8 cellular contexts compared by ENCODE assay signal in the genomic region with DNA sequence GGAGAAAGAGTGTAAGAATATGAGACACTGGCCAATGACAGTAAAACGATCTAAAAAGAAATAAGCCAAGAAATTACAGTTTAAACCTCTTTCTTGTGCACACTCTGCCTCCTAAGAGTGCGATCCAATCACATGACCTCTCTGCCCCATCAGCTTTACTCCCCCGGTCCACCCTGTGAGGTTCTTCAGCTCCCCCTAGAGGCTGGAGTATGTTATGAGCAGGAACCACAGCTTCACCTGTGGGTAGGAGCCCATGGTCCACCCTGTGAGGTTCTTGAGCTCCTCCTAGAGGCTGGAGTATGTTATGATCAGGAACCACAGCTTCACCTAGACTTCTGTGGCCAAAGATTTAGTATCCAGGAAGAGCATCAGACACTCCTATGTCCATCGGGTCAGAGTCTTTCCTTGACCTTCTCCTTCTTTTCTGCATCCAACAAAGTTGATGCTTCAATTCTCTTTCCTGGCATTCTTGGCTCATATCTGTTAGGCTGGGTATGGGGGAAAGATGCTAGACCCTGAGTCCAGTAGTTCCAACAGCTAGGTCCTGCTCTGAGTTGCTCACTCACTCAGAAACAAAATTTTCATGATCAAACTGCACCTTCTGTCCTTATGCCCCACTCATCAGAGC.
A peak's percentile ranks its signal among the peaks of the same experiment; 100 is the strongest.
DNase-seq lines count a peak whose midpoint lies in the region; ATAC-seq lines count a peak whose summit lies in the region.

No MANE protein-coding gene starts in this region.

- DNase-seq in activated CD4-positive, alpha-beta T cell treated with anti-CD3 and anti-CD28 coated beads for 36 hours, result peak; percentile 80
- no peak for DNase-seq in activated CD4-positive, alpha-beta T cell treated with anti-CD3 and anti-CD28 coated beads for 1 hour
- DNase-seq in GOT3 (lab: John Stamatoyannopoulos, UW), result peak; percentile 19
- DNase-seq in KBM-7, result peak; percentile 96
- DNase-seq in NOMO-1 treated with dmso at 0.1 percent for 144 hours (lab: John Stamatoyannopoulos, UW; ENCODE audit: unreplicated experiment), result peak; percentile 79
- peak; percentile 44 for DNase-seq in activated naive CD8-positive, alpha-beta T cell treated with anti-CD3 and anti-CD28 coated beads for 36 hours
- DNase-seq in hepatic stellate cell (ENCODE audit: low spot score), result peak; percentile 59
- peak; percentile 8 for DNase-seq in stimulated activated CD4-positive, alpha-beta T cell treated with anti-CD3 and anti-CD28 coated beads, Interleukin-12 subunit alpha, Interleukin-12 subunit beta, amount 100 ng/mL, for 4 hours

- intact Hi-C loops in activated CD4-positive, alpha-beta T cell treated with anti-CD3 and anti-CD28 coated beads for 36 hours (cut with DNase I, micrococcal nuclease), result loop anchor here (1.0 to 5.0 kb wide), 3 partner anchors 215 to 259 kb away; no protein-coding TSS in a partner anchor

- H3K9me3 Mint-ChIP-seq in activated CD4-positive, alpha-beta T cell treated with anti-CD3 and anti-CD28 coated beads for 36 hours (ENCODE audit: low read depth), result no peaks in the 10 kb centered on the region
- H3K9me3 Mint-ChIP-seq in activated naive CD8-positive, alpha-beta T cell treated with anti-CD3 and anti-CD28 coated beads for 36 hours, result no peaks in the 10 kb centered on the region

- peak; percentile 100 for ATAC-seq in activated CD4-positive, alpha-beta T cell treated with anti-CD3 and anti-CD28 coated beads for 36 hours

- CTCF ChIA-PET in activated CD4-positive, alpha-beta T cell treated with anti-CD3 and anti-CD28 coated beads for 36 hours (lab: Charles Lee), result interaction anchor here (0.6 to 9.1 kb wide), 32 partner anchors 10 to 578 kb away, joined by 3 to 144 read pairs (median 3); no protein-coding TSS in a partner anchor

- H3K27ac Mint-ChIP-seq in activated CD4-positive, alpha-beta T cell treated with anti-CD3 and anti-CD28 coated beads for 36 hours, result no peak overlapping the region
- no peak overlapping the region for H3K27ac Mint-ChIP-seq in activated naive CD8-positive, alpha-beta T cell treated with anti-CD3 and anti-CD28 coated beads for 36 hours

- in situ Hi-C loops in KBM-7 (cut with MboI; ENCODE audit: low pct_unique_long_range_greater_than_20kb, low sequenced_read_pairs), result no loop called here

- POLR2A ChIA-PET in activated CD4-positive, alpha-beta T cell treated with anti-CD3 and anti-CD28 coated beads for 36 hours (lab: Charles Lee), result no interaction called here

- peaks cover 25% of the 10 kb centered on the region for H3K27me3 Mint-ChIP-seq in activated CD4-positive, alpha-beta T cell treated with anti-CD3 and anti-CD28 coated beads for 36 hours
- H3K27me3 Mint-ChIP-seq in activated naive CD8-positive, alpha-beta T cell treated with anti-CD3 and anti-CD28 coated beads for 36 hours, result peaks cover 23% of the 10 kb centered on the region

- H3K4me3 Mint-ChIP-seq in activated CD4-positive, alpha-beta T cell treated with anti-CD3 and anti-CD28 coated beads for 36 hours, result no peak overlapping the region
- H3K4me3 Mint-ChIP-seq in activated naive CD8-positive, alpha-beta T cell treated with anti-CD3 and anti-CD28 coated beads for 36 hours, result no peak overlapping the region

- H3K4me1 Mint-ChIP-seq in activated CD4-positive, alpha-beta T cell treated with anti-CD3 and anti-CD28 coated beads for 36 hours, result no peaks in the 10 kb centered on the region
- no peaks in the 10 kb centered on the region for H3K4me1 Mint-ChIP-seq in activated naive CD8-positive, alpha-beta T cell treated with anti-CD3 and anti-CD28 coated beads for 36 hours

- no peaks in the 10 kb centered on the region for H3K36me3 Mint-ChIP-seq in activated CD4-positive, alpha-beta T cell treated with anti-CD3 and anti-CD28 coated beads for 36 hours (ENCODE audit: low read depth)
- no peaks in the 10 kb centered on the region for H3K36me3 Mint-ChIP-seq in activated naive CD8-positive, alpha-beta T cell treated with anti-CD3 and anti-CD28 coated beads for 36 hours
